In the genomic region with DNA sequence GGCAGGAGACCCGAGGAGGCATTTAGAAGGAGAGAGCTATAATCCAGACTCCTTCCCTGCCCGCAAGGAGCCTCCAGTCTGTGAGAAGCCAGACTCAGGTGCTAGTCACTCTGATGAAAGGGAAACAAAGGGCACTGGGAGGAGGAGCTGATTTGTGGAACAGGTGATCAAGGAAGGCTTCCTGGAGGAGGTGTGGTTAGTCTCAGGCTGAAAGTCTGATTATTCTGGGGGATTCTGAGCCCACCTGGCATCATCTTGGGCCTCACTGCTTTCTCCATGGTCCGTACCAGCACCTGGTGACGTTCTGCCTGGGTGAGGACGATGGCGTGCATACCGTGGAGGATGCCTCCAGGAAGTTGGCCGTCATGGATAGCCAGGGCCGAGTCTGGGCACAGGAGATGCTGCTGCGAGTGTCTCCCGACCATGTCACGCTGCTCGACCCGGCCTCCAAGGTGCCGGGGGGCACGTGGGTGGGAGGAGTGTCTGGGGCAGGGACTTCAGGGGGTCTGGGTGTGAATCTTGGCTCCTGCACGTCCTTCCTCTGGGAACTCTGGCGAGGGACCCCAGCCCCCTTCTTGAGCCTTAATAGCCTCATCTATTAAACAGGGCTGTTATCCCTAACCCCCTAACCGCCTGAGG, we compare ENCODE assay signal across 9 cellular contexts. TPM values are rescaled to one million over a fixed set of nuclear protein-coding genes. Genes with fewer than 3 reads are reported as not detected.
A peak's percentile ranks its signal among the peaks of the same experiment; 100 is the strongest.
DNase-seq lines count a peak whose midpoint lies in the region; ATAC-seq and TF ChIP-seq lines count a peak whose summit lies in the region.
"Had no signal": no experiment of that assay in that cellular context is flagged by ENCODE, and none has a peak within 500 bp of the region (broad histone marks: within the 10 kb centered on the region; RNA-seq: fewer than 3 reads in every experiment).

No MANE protein-coding gene starts in this region.

- peak overlapping the region in 1 of 8 donors; percentile 74 for H3K27ac Mint-ChIP-seq in CD8-positive, alpha-beta memory T cell
- H3K27ac Mint-ChIP-seq in IgD-negative memory B cell = peak overlapping the region in 1 of 3 donors; percentile 56
- peak overlapping the region; percentile 67 for H3K27ac Mint-ChIP-seq in central memory CD8-positive, alpha-beta T cell (ENCODE audit: low read depth)
- H3K27ac Mint-ChIP-seq in natural killer cell = peak overlapping the region in 1 of 2 donors; percentile 91

- peak overlapping the region in 4 of 7 donors; percentile 45 to 86 (median 73) for H3K4me3 Mint-ChIP-seq in CD8-positive, alpha-beta memory T cell
- peak overlapping the region in 3 of 4 donors; percentile 29 to 83 (median 63) for H3K4me3 Mint-ChIP-seq in IgD-negative memory B cell
- peak overlapping the region; percentile 76 for H3K4me3 Mint-ChIP-seq in central memory CD8-positive, alpha-beta T cell
- H3K4me3 Mint-ChIP-seq in natural killer cell = peak overlapping the region; percentile 89

- DNase-seq in CD8-positive, alpha-beta memory T cell = no peak
- no peak for DNase-seq in central memory CD8-positive, alpha-beta T cell (ENCODE audit: low spot score in 2 of 2)
- no peak for DNase-seq in natural killer cell
- no peak for DNase-seq in NCI-H1105 treated with DMSO at 0.1 percent for 48 hours (lab: John Stamatoyannopoulos, UW)
- DNase-seq in stimulated activated CD8-positive, alpha-beta memory T cell treated with anti-CD3 and anti-CD28 coated beads, Interleukin-4, amount 100 ng/mL, for 48 hours = no peak
- DNase-seq in Right ventricle myocardium inferior (ENCODE audit: missing footprints) = no peak
- DNase-seq: cerebellar nuclear complex had no signal

- no peak for TF ChIP-seq CTCF in natural killer cell (IDR thresholded peaks at IDR 0.05)

- peaks cover 28% of the 10 kb centered on the region for H3K4me1 ChIP-seq in CD8-positive, alpha-beta memory T cell (ENCODE audit: insufficient read depth, low read length)

- H3K9me3 ChIP-seq in CD8-positive, alpha-beta memory T cell (ENCODE audit: low read length) = no peaks in the 10 kb centered on the region

- no peaks in the 10 kb centered on the region for H3K36me3 ChIP-seq in CD8-positive, alpha-beta memory T cell (ENCODE audit: insufficient read depth, low read length)

- peaks cover 46 to 68% of the 10 kb centered on the region in 2 donors for H3K27me3 Mint-ChIP-seq in CD8-positive, alpha-beta memory T cell
- H3K27me3 Mint-ChIP-seq in IgD-negative memory B cell = peaks cover 45% of the 10 kb centered on the region
- peaks cover 85% of the 10 kb centered on the region for H3K27me3 Mint-ChIP-seq in central memory CD8-positive, alpha-beta T cell
- H3K27me3 Mint-ChIP-seq in natural killer cell (ENCODE audit: low read depth in 2 of 2) = peaks cover 0 to 15% of the 10 kb centered on the region in 2 donors

- H3K4me1 Mint-ChIP-seq in CD8-positive, alpha-beta memory T cell = peaks cover 16 to 34% (median 22%) of the 10 kb centered on the region in 3 donors
- H3K4me1 Mint-ChIP-seq in IgD-negative memory B cell (peaks cover 8 to 14% (median 12%) of the 10 kb centered on the region in 3 donors), natural killer cell (peaks cover 22 to 37% of the 10 kb centered on the region in 2 donors)
- H3K4me1 Mint-ChIP-seq in central memory CD8-positive, alpha-beta T cell = peaks cover 34% of the 10 kb centered on the region

- H3K27ac ChIP-seq in CD8-positive, alpha-beta memory T cell (ENCODE audit: low read depth, low read length) = no peak overlapping the region

- no peak for ATAC-seq in central memory CD8-positive, alpha-beta T cell (replicated peaks; ENCODE audit: extremely low read depth, poor library complexity, severe bottlenecking)
- ATAC-seq in natural killer cell (no peak), Right ventricle myocardium inferior (no peak), GM19463 (IDR thresholded peaks at IDR 0.05; ENCODE audit: unreplicated experiment) (no peak)

- peaks cover 0 to 2% (median 0%) of the 10 kb centered on the region in 5 donors for H3K9me3 Mint-ChIP-seq in CD8-positive, alpha-beta memory T cell
- H3K9me3 Mint-ChIP-seq in IgD-negative memory B cell = peaks cover 0 to 13% (median 0%) of the 10 kb centered on the region in 3 donors
- H3K9me3 Mint-ChIP-seq in central memory CD8-positive, alpha-beta T cell = peaks cover 5% of the 10 kb centered on the region
- H3K9me3 Mint-ChIP-seq in natural killer cell = no peaks in the 10 kb centered on the region

- intact Hi-C loops in natural killer cell (cut with micrococcal nuclease) (loop anchor here (5.0 to 10.0 kb wide), 2 partner anchors 38 to 85 kb away; a partner anchor contains a TSS), Right ventricle myocardium inferior (cut with DNase I) (no loop called here)

- POLR2A ChIA-PET in CD8-positive, alpha-beta memory T cell (lab: Charles Lee) = interaction anchor here (0.7 to 0.8 kb wide), 2 partner anchors 36 to 1235 kb away, joined by 3 read pairs; a partner anchor contains a TSS

- CTCF ChIA-PET in CD8-positive, alpha-beta memory T cell (lab: Charles Lee) = no interaction called here

- H3K4me3 ChIP-seq in CD8-positive, alpha-beta memory T cell (ENCODE audit: low read length) = no peak overlapping the region

- peaks cover 23% of the 10 kb centered on the region for H3K27me3 ChIP-seq in CD8-positive, alpha-beta memory T cell (ENCODE audit: insufficient read depth, low read length, poor library complexity, severe bottlenecking)

- H3K36me3 Mint-ChIP-seq in CD8-positive, alpha-beta memory T cell = no peaks in the 10 kb centered on the region
- H3K36me3 Mint-ChIP-seq in IgD-negative memory B cell = no peaks in the 10 kb centered on the region
- H3K36me3 Mint-ChIP-seq in central memory CD8-positive, alpha-beta T cell (ENCODE audit: insufficient read depth) = peaks cover 10% of the 10 kb centered on the region
- H3K36me3 Mint-ChIP-seq in natural killer cell = no peaks in the 10 kb centered on the region

RNA-seq across cellular contexts. Expression of a gene that starts 3.9 kb away (rescaled TPM):
- total RNA-seq in CD8-positive, alpha-beta memory T cell = under 1 TPM; 0.27 to 0.74 TPM
- polyA plus RNA-seq in CD8-positive, alpha-beta memory T cell = 0.28 TPM
- polyA plus RNA-seq in IgD-negative memory B cell = 0.93 TPM
- 10 to 100 TPM in 1 of 3 donors, 1 to 10 TPM in 2; 8.8 to 15.7 (median 10.0) TPM for total RNA-seq in natural killer cell
- 1.9 TPM for total RNA-seq in Right ventricle myocardium inferior

RNA-seq across cellular contexts. Expression of a gene that starts 16.6 kb away (rescaled TPM):
- total RNA-seq in CD8-positive, alpha-beta memory T cell = 10 to 100 TPM; 21.4 to 22.2 TPM
- polyA plus RNA-seq in CD8-positive, alpha-beta memory T cell = 15.8 TPM
- 18.7 TPM for polyA plus RNA-seq in IgD-negative memory B cell
- total RNA-seq in natural killer cell (10 to 100 TPM; 18.2 to 25.3 (median 19.3) TPM), Right ventricle myocardium inferior (47.8 TPM)

RNA-seq across cellular contexts. Expression of a gene that starts 37.9 kb away (rescaled TPM):
- 10 to 100 TPM; 95.4 to 98.3 TPM for total RNA-seq in CD8-positive, alpha-beta memory T cell
- 7.7 TPM for polyA plus RNA-seq in CD8-positive, alpha-beta memory T cell
- 7.4 TPM for polyA plus RNA-seq in IgD-negative memory B cell
- total RNA-seq in natural killer cell = 100 to 1,000 TPM; 162 to 178 (median 174) TPM
- total RNA-seq in Right ventricle myocardium inferior = 140 TPM

RNA-seq across cellular contexts. Expression of a gene that starts 41.5 kb away (rescaled TPM):
- total RNA-seq in CD8-positive, alpha-beta memory T cell = not detected
- polyA plus RNA-seq in CD8-positive, alpha-beta memory T cell = 0.21 TPM
- polyA plus RNA-seq in IgD-negative memory B cell = 0.55 TPM
- total RNA-seq in natural killer cell (1 to 10 TPM in 2 of 3 donors, under 1 TPM in 1; 0.95 to 3.3 (median 2.3) TPM), Right ventricle myocardium inferior (0.49 TPM)
